In the genomic region with DNA sequence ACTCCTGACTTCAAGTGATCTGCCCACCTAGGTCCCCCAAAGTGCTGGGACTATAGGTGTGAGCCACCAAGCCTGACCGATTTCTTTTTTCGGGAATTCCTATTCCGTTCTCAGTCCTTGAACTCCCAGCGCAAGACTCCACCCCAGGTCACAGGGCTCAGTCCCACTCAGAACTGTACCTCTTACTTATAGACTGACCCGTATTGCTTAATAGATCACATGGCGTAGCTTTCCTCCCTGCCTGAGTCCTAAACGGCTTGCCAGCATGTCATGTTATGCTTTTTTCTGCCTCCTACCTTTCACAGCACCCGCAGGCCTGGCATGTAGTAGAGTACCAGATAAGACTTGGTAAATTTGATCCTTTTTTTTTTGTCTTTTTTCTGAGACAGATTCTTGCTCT, we compare ENCODE assay signal across 1 cellular context.
TF ChIP-seq lines count a peak whose summit lies in the region.

No MANE protein-coding gene starts in this region.

TF ChIP-seq in endothelial cell of umbilical vein, 7 proteins besides CTCF, POLR2A, EP300 and RAD21 (continued from another document):
- TF ChIP-seq, protein P1, sequence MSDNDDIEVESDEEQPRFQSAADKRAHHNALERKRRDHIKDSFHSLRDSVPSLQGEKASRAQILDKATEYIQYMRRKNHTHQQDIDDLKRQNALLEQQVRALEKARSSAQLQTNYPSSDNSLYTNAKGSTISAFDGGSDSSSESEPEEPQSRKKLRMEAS (IDR thresholded peaks at IDR 0.05; ENCODE audit: insufficient read depth, insufficient read length), result no peak
- TF ChIP-seq FOS (IDR thresholded peaks at IDR 0.05; ENCODE audit: borderline replicate concordance, insufficient read depth, low read length) (no peak), JUN (IDR thresholded peaks at IDR 0.05; ENCODE audit: borderline replicate concordance, insufficient read depth, insufficient read length, low read depth) (no peak), POLR2AphosphoS5 (IDR thresholded peaks at IDR 0.05; ENCODE audit: insufficient read depth, low read depth, low read length) (no peak), EZH2 (IDR thresholded peaks at IDR 0.05; ENCODE audit: borderline replicate concordance, low read depth, low read length, severe bottlenecking) (no peak), GATA2 (IDR thresholded peaks at IDR 0.05; ENCODE audit: insufficient read depth, insufficient read length, low read depth, low read length) (no peak)
